ENCODE assay signal across 21 cellular contexts in genomic region chr22:23525510-23525909, GRCh38. TPM values are rescaled to one million over a fixed set of nuclear protein-coding genes. Genes with fewer than 3 reads are reported as not detected.
A peak's percentile ranks its signal among the peaks of the same experiment; 100 is the strongest.
DNase-seq lines count a peak whose midpoint lies in the region; ATAC-seq and TF ChIP-seq lines count a peak whose summit lies in the region.
"Had no signal": no experiment of that assay in that cellular context is flagged by ENCODE, and none has a peak within 500 bp of the region (broad histone marks: within the 10 kb centered on the region; RNA-seq: fewer than 3 reads in every experiment).

No MANE protein-coding gene starts in this region.

- no peak for TF ChIP-seq CTCF in neural crest cell (conservative IDR thresholded peaks at IDR 0.05)
- TF ChIP-seq CTCF in type B pancreatic cell (conservative IDR thresholded peaks at IDR 0.05), result no peak
- no peak for TF ChIP-seq CTCF in lower leg skin (IDR thresholded peaks at IDR 0.05)

- H3K36me3 Mint-ChIP-seq in immature natural killer cell, result no peaks in the 10 kb centered on the region
- H3K36me3 Mint-ChIP-seq in neural crest cell (ENCODE audit: low read depth), result no peaks in the 10 kb centered on the region
- H3K36me3 Mint-ChIP-seq in type B pancreatic cell, result no peaks in the 10 kb centered on the region
- H3K36me3 Mint-ChIP-seq: CD8-positive, alpha-beta memory T cell had no signal

- H3K27me3 ChIP-seq in H7 (ENCODE audit: control insufficient read depth, insufficient read depth, low read length), result peaks cover 32% of the 10 kb centered on the region
- H3K27me3 ChIP-seq: MG63 had no signal

- DNase-seq in H7 (peak; percentile 16), immature natural killer cell (no peak), neural crest cell (ENCODE audit: low read depth, low spot score) (no peak), type B pancreatic cell (ENCODE audit: extremely low spot score, unreplicated experiment) (no peak), anterior cingulate cortex (lab: John Stamatoyannopoulos, UW) (no peak), lower leg skin (ENCODE audit: low spot score in 2 of 2) (no peak)
- DNase-seq: CD8-positive, alpha-beta memory T cell; DMS79; IMR-90; Kasumi-1; MG63; NCI-H1048; NCI-H1436 treated with DMSO at 0.1 percent for 48 hours; NCI-H2029; NCI-H748 treated with DMSO at 0.1 percent for 48 hours; NK-92 treated with Interleukin-12 subunit alpha and Interleukin-12 subunit beta, amount 100 ng/mL, for 24 hours had no signal

- 82 to 91% methylated on average over 11 of the region's 11 CpGs for WGBS in lower leg skin, 2 donors

- H3K27ac Mint-ChIP-seq in immature natural killer cell, result peak overlapping the region in 5 of 6 donors; percentile 36 to 70 (median 37)
- peak overlapping the region; percentile 88 for H3K27ac Mint-ChIP-seq in neural crest cell (ENCODE audit: unreplicated experiment)
- H3K27ac Mint-ChIP-seq in type B pancreatic cell, result peak overlapping the region; percentile 50

- no peak for TF ChIP-seq POLR2A in lower leg skin (IDR thresholded peaks at IDR 0.05)

- H3K36me3 ChIP-seq in H7 (replicated peaks; ENCODE audit: control insufficient read depth, insufficient read depth, low read length), result no peaks in the 10 kb centered on the region
- H3K36me3 ChIP-seq: BLaER1 treated with 17β-estradiol and CSF1 and Interleukin-3, amounts not matched to agents 10 nM and 100 nM; HAP-1; MG63 had no signal

- H3K4me3 Mint-ChIP-seq in immature natural killer cell, result no peak overlapping the region
- no peak overlapping the region for H3K4me3 Mint-ChIP-seq in neural crest cell
- no peak overlapping the region for H3K4me3 Mint-ChIP-seq in type B pancreatic cell
- H3K4me3 Mint-ChIP-seq: CD8-positive, alpha-beta memory T cell had no signal

- intact Hi-C loops in lower leg skin (cut with DNase I; ENCODE audit: low total_unique reads), result no loop called here

- H3K4me1 Mint-ChIP-seq in immature natural killer cell (peaks cover 5 to 9% of the 10 kb centered on the region in 2 donors), neural crest cell (peaks cover 48% of the 10 kb centered on the region), type B pancreatic cell (ENCODE audit: unreplicated experiment) (peaks cover 38% of the 10 kb centered on the region)

- no peaks in the 10 kb centered on the region for H3K9me3 Mint-ChIP-seq in immature natural killer cell
- H3K9me3 Mint-ChIP-seq in neural crest cell, result peaks cover 3% of the 10 kb centered on the region
- no peaks in the 10 kb centered on the region for H3K9me3 Mint-ChIP-seq in type B pancreatic cell
- H3K9me3 Mint-ChIP-seq: CD8-positive, alpha-beta memory T cell had no signal

- H3K27me3 Mint-ChIP-seq in immature natural killer cell (ENCODE audit: low read depth in 3 of 3) (peaks cover 7 to 19% (median 14%) of the 10 kb centered on the region in 3 donors), neural crest cell (ENCODE audit: low read depth) (no peaks in the 10 kb centered on the region), type B pancreatic cell (no peaks in the 10 kb centered on the region)

- no peak for ATAC-seq in GM18519 (IDR thresholded peaks at IDR 0.05; ENCODE audit: low FRiP score, unreplicated experiment)
- ATAC-seq: Right ventricle myocardium inferior had no signal

- H3K4me3 ChIP-seq in H7 (ENCODE audit: insufficient read depth, low read depth, low read length), result no peak overlapping the region
- no peak overlapping the region for H3K4me3 ChIP-seq in lower leg skin (ENCODE audit: low read depth, poor library complexity, severe bottlenecking)
- H3K4me3 ChIP-seq: BLaER1 treated with 17β-estradiol and CSF1 and Interleukin-3, amounts not matched to agents 10 nM and 100 nM; HAP-1; MG63 had no signal

RNA-seq across cellular contexts. Expression of gene IGLL1, which starts 54.6 kb away (rescaled TPM):
- total RNA-seq in H7 (2014; rRNA removed; shearing (Covaris generic)), result not detected in 2 replicates
- not detected for polyA plus RNA-seq in immature natural killer cell
- total RNA-seq in neural crest cell, result not detected in 2 replicates
- not detected in 2 replicates for total RNA-seq in type B pancreatic cell (ENCODE audit: low replicate concordance)
- total RNA-seq in lower leg skin, result not detected
- total RNA-seq: CD8-positive, alpha-beta memory T cell; IMR-90; Right ventricle myocardium inferior; SK-MEL-5 had no signal
- polyA plus RNA-seq: CD8-positive, alpha-beta memory T cell; IMR-90 had no signal

Comparison
In these comparisons a context has a peak if more than half of its experiments do, and no peak if none do; other contexts are left out.
1. H3K27ac Mint-ChIP-seq: peak in every context shown above with its lines; median percentile 88 in neural crest cell; 50 in type B pancreatic cell; 37 in immature natural killer cell.